Comparison of ENCODE assay signal across 8 cellular contexts in the genomic region with DNA sequence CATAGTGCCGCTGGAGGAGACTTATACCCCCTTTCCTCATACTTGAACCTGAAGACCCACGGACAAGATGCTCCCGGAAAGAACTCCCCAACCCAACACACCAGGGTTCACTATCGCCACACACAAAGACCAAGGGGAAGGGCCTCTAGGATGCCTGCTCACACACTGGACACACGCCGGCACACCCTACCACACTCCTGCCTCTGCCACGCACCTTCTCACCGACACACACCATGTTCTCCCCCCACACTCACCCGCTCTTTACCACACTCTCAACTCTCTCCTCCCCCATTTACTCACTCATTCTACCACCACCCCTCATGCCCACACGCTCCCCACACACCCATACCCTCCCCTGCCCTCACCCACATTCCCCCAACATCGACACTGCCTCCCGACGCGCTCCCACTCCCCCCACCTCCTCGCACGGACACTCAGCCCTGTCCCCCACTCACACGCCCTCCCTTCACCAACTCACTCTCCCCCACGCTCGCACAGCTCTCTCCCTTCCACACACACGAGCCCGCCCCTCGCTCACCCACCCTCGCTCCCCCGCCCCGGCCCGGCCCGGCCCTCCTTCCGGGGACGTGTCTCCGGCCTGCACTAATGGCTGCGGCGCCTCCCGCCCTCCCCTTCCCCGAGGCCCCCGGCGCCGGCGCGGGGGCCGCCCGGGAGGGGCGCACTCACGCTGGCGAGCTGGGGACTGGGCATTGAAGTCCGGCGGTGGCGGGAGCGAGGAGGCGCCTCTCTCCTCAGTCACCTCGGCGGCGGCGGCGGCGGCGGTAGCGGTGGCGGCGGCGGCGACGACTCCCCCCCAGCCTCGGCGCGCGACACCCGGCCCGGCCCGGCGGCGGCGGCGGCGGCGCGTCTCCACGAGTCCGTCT. TPM values are rescaled to one million over a fixed set of nuclear protein-coding genes. Genes with fewer than 3 reads are reported as not detected.
DNase-seq lines count a peak whose midpoint lies in the region; ATAC-seq and TF ChIP-seq lines count a peak whose summit lies in the region.

No MANE protein-coding gene starts in this region.

- DNase-seq in LNCaP clone FGC (ENCODE audit: low read depth) (no peak), mesendoderm (peak; percentile 63), NCI-H187 (lab: John Stamatoyannopoulos, UW) (no peak)
- DNase-seq in activated CD8-positive, alpha-beta T cell treated with anti-CD3 and anti-CD28 coated beads, Interleukin-2, amount 10 ng/mL, durations not matched to agents 7 days and 5 days = peak; percentile 84
- DNase-seq in effector memory CD4-positive, alpha-beta T cell = peak; percentile 71 to 79 (median 72)
- DNase-seq in stimulated activated CD8-positive, alpha-beta memory T cell treated with anti-CD3 and anti-CD28 coated beads, Interleukin-15, amount 100 ng/mL, for 24 hours (ENCODE audit: low read depth) = peak; percentile 59

- no peak for TF ChIP-seq CTCF in LNCaP clone FGC (IDR thresholded peaks at IDR 0.05; ENCODE audit: control insufficient read depth, extremely low read depth, insufficient read depth)

- H3K9me3 ChIP-seq in ES-I3 (ENCODE audit: control insufficient read depth, insufficient read depth, low read length) = no peaks in the 10 kb centered on the region
- no peaks in the 10 kb centered on the region for H3K9me3 ChIP-seq in effector memory CD4-positive, alpha-beta T cell (ENCODE audit: control insufficient read depth, low read length)

- H3K27ac Mint-ChIP-seq in activated CD8-positive, alpha-beta T cell treated with anti-CD3 and anti-CD28 coated beads, Interleukin-2, amount 10 ng/mL, durations not matched to agents 7 days and 5 days = peak overlapping the region; percentile 93

- no peak overlapping the region for H4K5ac ChIP-seq in mesendoderm (ENCODE audit: low read length)

- H3K18ac ChIP-seq in mesendoderm (ENCODE audit: low read length) = peak overlapping the region; percentile 94

- POLR2A ChIA-PET in activated CD8-positive, alpha-beta T cell treated with anti-CD3 and anti-CD28 coated beads, Interleukin-2, amount 10 ng/mL, durations not matched to agents 7 days and 5 days (lab: Charles Lee) = interaction anchor here (0.6 to 8.8 kb wide), 17 partner anchors 11 to 313 kb away, joined by 3 to 157 read pairs (median 6); partner anchors contain the start of genes KHDRBS1, LCK and PEF1

- H3K27me3 ChIP-seq in effector memory CD4-positive, alpha-beta T cell (replicated peaks; ENCODE audit: control insufficient read depth, insufficient read depth, low read length, poor library complexity, severe bottlenecking) = no peaks in the 10 kb centered on the region
- H3K27me3 ChIP-seq in mesendoderm (ENCODE audit: insufficient read depth, low read length, poor library complexity) = no peaks in the 10 kb centered on the region

- H3K4me2 ChIP-seq in mesendoderm (ENCODE audit: low read length) = peak overlapping the region; percentile 54

- H2AK5ac ChIP-seq in mesendoderm (ENCODE audit: low read length) = peak overlapping the region; percentile 83

- H2BK5ac ChIP-seq in mesendoderm (ENCODE audit: low read length) = peak overlapping the region; percentile 86

- H3K9me3 Mint-ChIP-seq in activated CD8-positive, alpha-beta T cell treated with anti-CD3 and anti-CD28 coated beads, Interleukin-2, amount 10 ng/mL, durations not matched to agents 7 days and 5 days (ENCODE audit: insufficient read depth) = no peaks in the 10 kb centered on the region

- no peaks in the 10 kb centered on the region for H3K79me1 ChIP-seq in mesendoderm (ENCODE audit: low read length)

- H3K27ac ChIP-seq in effector memory CD4-positive, alpha-beta T cell (ENCODE audit: insufficient read depth, low read length, poor library complexity, severe bottlenecking) = peak overlapping the region; percentile 81
- H3K27ac ChIP-seq in mesendoderm (ENCODE audit: low read depth, low read length) = peak overlapping the region; percentile 93

- H4K8ac ChIP-seq in mesendoderm (ENCODE audit: low read depth, low read length) = peak overlapping the region; percentile 90

- H3K4me3 Mint-ChIP-seq in activated CD8-positive, alpha-beta T cell treated with anti-CD3 and anti-CD28 coated beads, Interleukin-2, amount 10 ng/mL, durations not matched to agents 7 days and 5 days = peak overlapping the region; percentile 86

- CTCF ChIA-PET in activated CD8-positive, alpha-beta T cell treated with anti-CD3 and anti-CD28 coated beads, Interleukin-2, amount 10 ng/mL, durations not matched to agents 7 days and 5 days (lab: Charles Lee) = interaction anchor here (0.5 to 12.0 kb wide), 14 partner anchors 11 to 114 kb away, joined by 3 to 664 read pairs (median 6); no protein-coding TSS in a partner anchor

- peak overlapping the region; percentile 69 for H2BK120ac ChIP-seq in mesendoderm (ENCODE audit: low read depth, low read length)

- peak overlapping the region; percentile 100 for H3K56ac ChIP-seq in mesendoderm (ENCODE audit: low read length)

- peak overlapping the region; percentile 81 for H3K4ac ChIP-seq in mesendoderm (ENCODE audit: low read depth, low read length)

- peak overlapping the region; percentile 99 for H3K9ac ChIP-seq in ES-I3 (ENCODE audit: low read depth, low read length)
- H3K9ac ChIP-seq in mesendoderm (ENCODE audit: low read length) = peak overlapping the region; percentile 90

- H3K4me1 ChIP-seq in ES-I3 (ENCODE audit: insufficient read depth, low read length) (peaks cover 29% of the 10 kb centered on the region), mesendoderm (ENCODE audit: control insufficient read depth, low read depth, low read length) (peaks cover 15% of the 10 kb centered on the region)
- H3K4me1 ChIP-seq in effector memory CD4-positive, alpha-beta T cell (ENCODE audit: control insufficient read depth, insufficient read depth, low read length, poor library complexity, severe bottlenecking) = peaks cover 52% of the 10 kb centered on the region

- WGBS in mesendoderm (ENCODE audit: extremely low coverage, insufficient coverage, low lambda C conversion rate) = 100% methylated on average over 2 of the region's 78 CpGs

- peaks cover 36% of the 10 kb centered on the region for H3K36me3 Mint-ChIP-seq in activated CD8-positive, alpha-beta T cell treated with anti-CD3 and anti-CD28 coated beads, Interleukin-2, amount 10 ng/mL, durations not matched to agents 7 days and 5 days (ENCODE audit: low read depth)

- H3K36me3 ChIP-seq in ES-I3 (ENCODE audit: insufficient read depth, low read length) (no peaks in the 10 kb centered on the region), mesendoderm (ENCODE audit: control insufficient read depth, insufficient read depth, low read length) (no peaks in the 10 kb centered on the region)
- H3K36me3 ChIP-seq in effector memory CD4-positive, alpha-beta T cell (ENCODE audit: control insufficient read depth, insufficient read depth, low read length) = no peaks in the 10 kb centered on the region

- peak overlapping the region; percentile 95 for H3K23ac ChIP-seq in mesendoderm (ENCODE audit: low read length)

- H3K27me3 Mint-ChIP-seq in activated CD8-positive, alpha-beta T cell treated with anti-CD3 and anti-CD28 coated beads, Interleukin-2, amount 10 ng/mL, durations not matched to agents 7 days and 5 days (ENCODE audit: low read depth) = no peaks in the 10 kb centered on the region

- peaks cover 69% of the 10 kb centered on the region for H3K4me1 Mint-ChIP-seq in activated CD8-positive, alpha-beta T cell treated with anti-CD3 and anti-CD28 coated beads, Interleukin-2, amount 10 ng/mL, durations not matched to agents 7 days and 5 days (ENCODE audit: low read depth)

- peak; percentile 19 for ATAC-seq in GM21723 (IDR thresholded peaks at IDR 0.05; ENCODE audit: unreplicated experiment)
- peak; percentile 38 for ATAC-seq in activated CD8-positive, alpha-beta T cell treated with anti-CD3 and anti-CD28 coated beads, Interleukin-2, amount 10 ng/mL, durations not matched to agents 7 days and 5 days

- H3K79me2 ChIP-seq in mesendoderm (ENCODE audit: control insufficient read depth, insufficient read depth, low read length) = peaks cover 51% of the 10 kb centered on the region

- peak overlapping the region; percentile 76 for H3K4me3 ChIP-seq in LNCaP clone FGC (ENCODE audit: low read depth, low read length)
- H3K4me3 ChIP-seq in effector memory CD4-positive, alpha-beta T cell (ENCODE audit: insufficient read depth, low read depth, low read length, poor library complexity, severe bottlenecking) = peak overlapping the region; percentile 75
- peak overlapping the region; percentile 89 for H3K4me3 ChIP-seq in mesendoderm (ENCODE audit: low read length)

- H2BK15ac ChIP-seq in mesendoderm (replicated peaks; ENCODE audit: low read depth) = no peak overlapping the region

RNA-seq across cellular contexts. Expression of gene PTP4A2, which starts 0.6 kb away (rescaled TPM):
- total RNA-seq in activated CD8-positive, alpha-beta T cell treated with anti-CD3 and anti-CD28 coated beads, Interleukin-2, amount 10 ng/mL, durations not matched to agents 7 days and 5 days = 100 to 1,000 TPM; 409 to 419 TPM
- polyA plus RNA-seq in mesendoderm (2013, experiment 1 of 2) = 416 TPM
- 418 TPM for polyA plus RNA-seq in mesendoderm (2013, experiment 2 of 2)

Comparison
In these comparisons a context has a peak if more than half of its experiments do, and no peak if none do; other contexts are left out.
1. DNase-seq: peak in activated CD8-positive, alpha-beta T cell treated with anti-CD3 and anti-CD28 coated beads, Interleukin-2, amount 10 ng/mL, durations not matched to agents 7 days and 5 days (single experiment), effector memory CD4-positive, alpha-beta T cell (3 of 3), mesendoderm (single experiment) and stimulated activated CD8-positive, alpha-beta memory T cell treated with anti-CD3 and anti-CD28 coated beads, Interleukin-15, amount 100 ng/mL, for 24 hours (single experiment); none in LNCaP clone FGC (single experiment) and NCI-H187 (0 of 2).
2. Peak in every context shown above with its lines, with median percentiles within 50 percentile points of each other: H3K4me3 ChIP-seq.